Comparison of ENCODE assay signal across 8 cellular contexts in genomic region chr11:75583710-75584658, GRCh38. TPM values are rescaled to one million over a fixed set of nuclear protein-coding genes. Genes with fewer than 3 reads are reported as not detected.
DNase-seq lines count a peak whose midpoint lies in the region; ATAC-seq and TF ChIP-seq lines count a peak whose summit lies in the region.

No MANE protein-coding gene starts in this region.

- no peak overlapping the region for H3K27ac Mint-ChIP-seq in T-helper 17 cell

- H3K27me3 ChIP-seq in suprapubic skin, result no peaks in the 10 kb centered on the region

- peak overlapping the region; percentile 96 for H3K27ac ChIP-seq in suprapubic skin

- peaks cover 24% of the 10 kb centered on the region for H3K4me1 ChIP-seq in suprapubic skin

- H3K4me3 ChIP-seq in epithelial cell of esophagus (ENCODE audit: low read length) (peak overlapping the region; percentile 70), suprapubic skin (peak overlapping the region; percentile 72)

- 25% methylated on average over 37 of the region's 42 CpGs for WGBS in suprapubic skin

- H3K36me3 ChIP-seq in suprapubic skin, result no peaks in the 10 kb centered on the region

- peak overlapping the region; percentile 84 for H3K4me3 Mint-ChIP-seq in T-helper 17 cell

- no peaks in the 10 kb centered on the region for H3K9me3 ChIP-seq in T-helper 17 cell (ENCODE audit: control insufficient read depth, low read length, poor library complexity, severe bottlenecking)
- no peaks in the 10 kb centered on the region for H3K9me3 ChIP-seq in suprapubic skin

- H3K27me3 Mint-ChIP-seq in T-helper 17 cell, result no peaks in the 10 kb centered on the region

- DNase-seq in DMS114 treated with DMSO at 0.1 percent for 48 hours (lab: John Stamatoyannopoulos, UW; ENCODE audit: unreplicated experiment) (peak; percentile 9), T-helper 17 cell (no peak), epithelial cell of esophagus (ENCODE audit: low read depth) (no peak), lung microvascular endothelial cell (ENCODE audit: low read depth in 2 of 2) (peak; percentile 56 to 61), suprapubic skin (ENCODE audit: low spot score in 2 of 2) (peak in 1 of 2 donors; percentile 80), GM19240 (ENCODE audit: insufficient read length, low spot score) (no peak)

- no peaks in the 10 kb centered on the region for H3K36me3 Mint-ChIP-seq in T-helper 17 cell (ENCODE audit: low read depth)

- ATAC-seq in HG03432 (IDR thresholded peaks at IDR 0.05; ENCODE audit: unreplicated experiment), result peak; percentile 31
- ATAC-seq in T-helper 17 cell, result no peak
- ATAC-seq in HG02610 (IDR thresholded peaks at IDR 0.05; ENCODE audit: unreplicated experiment), result no peak

- TF ChIP-seq CTCF in epithelial cell of esophagus (IDR thresholded peaks at IDR 0.05; ENCODE audit: insufficient read depth, low read depth, low read length, missing control alignments) (no peak), suprapubic skin (IDR thresholded peaks at IDR 0.05) (no peak)

- TF ChIP-seq POLR2A in suprapubic skin (IDR thresholded peaks at IDR 0.05), result peak in 1 of 2 donors; percentile 24

- H3K4me1 Mint-ChIP-seq in T-helper 17 cell, result peaks cover 13% of the 10 kb centered on the region

- no peak for TF ChIP-seq EP300 in suprapubic skin (IDR thresholded peaks at IDR 0.05)

RNA-seq across cellular contexts. Expression of gene SERPINH1, which starts 21.9 kb away (rescaled TPM):
- total RNA-seq in T-helper 17 cell (1 to 10 TPM; 3.5 to 3.6 TPM), lung microvascular endothelial cell (211 and 279 TPM in 2 replicates), suprapubic skin (100 to 1,000 TPM in 2 of 4 donors, 10 to 100 TPM in 2; 56.9 to 111 (median 95.5) TPM)

RNA-seq across cellular contexts. Expression of gene GDPD5, which starts 58.2 kb away (rescaled TPM):
- 100 to 1,000 TPM in 1 of 2 donors, 10 to 100 TPM in 1; 77.3 to 108 TPM for total RNA-seq in T-helper 17 cell
- 14.2 and 15.9 TPM in 2 replicates for total RNA-seq in lung microvascular endothelial cell
- total RNA-seq in suprapubic skin, result 10 to 100 TPM in 1 of 4 donors, 1 to 10 TPM in 3; 2.3 to 13.4 (median 5.4) TPM

Comparison
In these comparisons a context has a peak if more than half of its experiments do, and no peak if none do; other contexts are left out.
1. DNase-seq: peak in DMS114 treated with DMSO at 0.1 percent for 48 hours (single experiment) and lung microvascular endothelial cell (2 of 2); none in T-helper 17 cell (0 of 3), epithelial cell of esophagus (single experiment) and GM19240 (single experiment).
2. RNA of gene SERPINH1, which starts 21.9 kb away (total RNA-seq): 211 to 279 TPM in lung microvascular endothelial cell and 56.9 to 111 TPM in suprapubic skin; 3.5 to 3.6 TPM in T-helper 17 cell; every median in the first group is over 10 times any median in the second.